ENCODE assay signal across 19 cellular contexts in genomic region chr6:166411271-166411670, GRCh38. TPM values are rescaled to one million over a fixed set of nuclear protein-coding genes. Genes with fewer than 3 reads are reported as not detected.
DNase-seq lines count a peak whose midpoint lies in the region; ATAC-seq and TF ChIP-seq lines count a peak whose summit lies in the region.
"Had no signal": no experiment of that assay in that cellular context is flagged by ENCODE, and none has a peak within 500 bp of the region (broad histone marks: within the 10 kb centered on the region; RNA-seq: fewer than 3 reads in every experiment).

No MANE protein-coding gene starts in this region.

- peaks cover 7% of the 10 kb centered on the region; the same call in 1 of the 2 replicates for H3F3A ChIP-seq in GM23338 (replicated peaks; ENCODE audit: low read depth)

- no peak overlapping the region for H3K4me2 ChIP-seq in GM23338

- H3K9me3 ChIP-seq in body of pancreas: no peaks in the 10 kb centered on the region
- H3K9me3 ChIP-seq: heart left ventricle, left lung, sigmoid colon had no signal

- H3K4me1 ChIP-seq in GM23338 (ENCODE audit: insufficient read depth) (peaks cover 10% of the 10 kb centered on the region), body of pancreas (no peaks in the 10 kb centered on the region)
- H3K4me1 ChIP-seq: heart left ventricle, left lung, sigmoid colon had no signal

- H3K27me3 Mint-ChIP-seq in activated T-cell treated with anti-CD3 and anti-CD28 coated beads, Interleukin-2, amount 50 U/mL, for 72 hours (ENCODE audit: low read depth): peaks cover 4% of the 10 kb centered on the region
- peaks cover 13% of the 10 kb centered on the region for H3K27me3 Mint-ChIP-seq in GM23338 (ENCODE audit: insufficient read depth, low read depth, poor library complexity)
- no peaks in the 10 kb centered on the region for H3K27me3 Mint-ChIP-seq in activated naive CD8-positive, alpha-beta T cell treated with anti-CD3 and anti-CD28 coated beads for 36 hours
- H3K27me3 Mint-ChIP-seq in natural killer cell treated with Interleukin-12 subunit alpha and Interleukin-12 subunit beta and Interleukin-15 and Interleukin-18, amount 100 ng/mL, for 72 hours: peaks cover 22 to 25% of the 10 kb centered on the region in 2 donors

- peaks cover 58% of the 10 kb centered on the region for H3K4me1 Mint-ChIP-seq in activated T-cell treated with anti-CD3 and anti-CD28 coated beads, Interleukin-2, amount 50 U/mL, for 72 hours (ENCODE audit: low read depth)
- H3K4me1 Mint-ChIP-seq in GM23338: peaks cover 23% of the 10 kb centered on the region
- peaks cover 49% of the 10 kb centered on the region for H3K4me1 Mint-ChIP-seq in activated naive CD8-positive, alpha-beta T cell treated with anti-CD3 and anti-CD28 coated beads for 36 hours
- peaks cover 18 to 27% of the 10 kb centered on the region in 2 donors for H3K4me1 Mint-ChIP-seq in natural killer cell treated with Interleukin-12 subunit alpha and Interleukin-12 subunit beta and Interleukin-15 and Interleukin-18, amount 100 ng/mL, for 72 hours (ENCODE audit: low read depth in 2 of 2)
- H3K4me1 Mint-ChIP-seq: neural crest cell had no signal

- peak overlapping the region; percentile 55 to 66 for H3K4me3 Mint-ChIP-seq in activated T-cell treated with anti-CD3 and anti-CD28 coated beads, Interleukin-2, amount 50 U/mL, for 72 hours
- no peak overlapping the region for H3K4me3 Mint-ChIP-seq in GM23338
- H3K4me3 Mint-ChIP-seq in activated naive CD8-positive, alpha-beta T cell treated with anti-CD3 and anti-CD28 coated beads for 36 hours: peak overlapping the region; percentile 54
- no peak overlapping the region for H3K4me3 Mint-ChIP-seq in natural killer cell treated with Interleukin-12 subunit alpha and Interleukin-12 subunit beta and Interleukin-15 and Interleukin-18, amount 100 ng/mL, for 72 hours
- H3K4me3 Mint-ChIP-seq: neural crest cell had no signal

- TF ChIP-seq CTCF in GM23338 (conservative IDR thresholded peaks at IDR 0.05; ENCODE audit: low read depth in 2 of 2): no peak
- TF ChIP-seq CTCF in body of pancreas (IDR thresholded peaks at IDR 0.05): no peak

- ATAC-seq in activated T-cell treated with anti-CD3 and anti-CD28 coated beads, Interleukin-2, amount 50 U/mL, for 72 hours (replicated peaks in 1 of 2): no peak
- ATAC-seq in GM23338 (peak; percentile 18; the same call in 2 of the 3 replicates), body of pancreas (no peak)
- ATAC-seq in natural killer cell treated with Interleukin-12 subunit alpha and Interleukin-12 subunit beta and Interleukin-15 and Interleukin-18, amount 100 ng/mL, for 72 hours: no peak
- ATAC-seq: heart left ventricle, left lung had no signal

- no peak overlapping the region for H3K27ac Mint-ChIP-seq in activated T-cell treated with anti-CD3 and anti-CD28 coated beads, Interleukin-2, amount 50 U/mL, for 72 hours
- no peak overlapping the region for H3K27ac Mint-ChIP-seq in GM23338
- peak overlapping the region; percentile 39 for H3K27ac Mint-ChIP-seq in activated naive CD8-positive, alpha-beta T cell treated with anti-CD3 and anti-CD28 coated beads for 36 hours
- H3K27ac Mint-ChIP-seq in natural killer cell treated with Interleukin-12 subunit alpha and Interleukin-12 subunit beta and Interleukin-15 and Interleukin-18, amount 100 ng/mL, for 72 hours: no peak overlapping the region

- 0 out of 2 replicates have a peak, but pooled peaks cover 8% of the 10 kb centered on the region for H3K9me2 ChIP-seq in GM23338 (ENCODE audit: insufficient read depth)

- no peak for DNase-seq in activated T-cell treated with anti-CD3 and anti-CD28 coated beads, Interleukin-2, amount 50 U/mL, for 72 hours
- DNase-seq in activated T-cell treated with anti-CD3 and anti-CD28 coated beads, Interleukin-2, amount 50 U/mL, for 48 hours: no peak
- DNase-seq in GM23338 (ENCODE audit: low spot score) (no peak), NCI-H510A treated with DMSO at 0.1 percent for 48 hours (lab: John Stamatoyannopoulos, UW) (no peak), body of pancreas (no peak)
- DNase-seq in activated naive CD8-positive, alpha-beta T cell treated with anti-CD3 and anti-CD28 coated beads for 36 hours: no peak
- peak; percentile 45 for DNase-seq in natural killer cell treated with Interleukin-12 subunit alpha and Interleukin-12 subunit beta and Interleukin-15 and Interleukin-18, amount 100 ng/mL, for 72 hours (ENCODE audit: low spot score)
- DNase-seq: aorta; caudate nucleus; heart left ventricle; left lung; NCI-H2107; NCI-H446 treated with DMSO at 0.1 percent for 48 hours; SIG-M5; sigmoid colon; stimulated activated CD8-positive, alpha-beta memory T cell treated with anti-CD3 and anti-CD28 coated beads, Interleukin-4, amount 100 ng/mL, for 48 hours had no signal

- TF ChIP-seq POLR2A in body of pancreas (IDR thresholded peaks at IDR 0.05): no peak

- H3K27me3 ChIP-seq in GM23338 (ENCODE audit: insufficient read depth): no peaks in the 10 kb centered on the region
- no peaks in the 10 kb centered on the region for H3K27me3 ChIP-seq in body of pancreas
- H3K27me3 ChIP-seq: BLaER1 treated with 17β-estradiol and CSF1 and Interleukin-3, amounts not matched to agents 10 nM and 100 nM; heart left ventricle; left lung; sigmoid colon had no signal

- 89 to 91% methylated on average over 8 to 14 of the region's 15 CpGs for WGBS in body of pancreas, 2 donors

- H3K4me3 ChIP-seq in GM23338: no peak overlapping the region
- H3K4me3 ChIP-seq in body of pancreas: no peak overlapping the region
- H3K4me3 ChIP-seq: BLaER1 treated with 17β-estradiol and CSF1 and Interleukin-3, amounts not matched to agents 10 nM and 100 nM; heart left ventricle; left lung; sigmoid colon had no signal

- no peaks in the 10 kb centered on the region for H3K79me2 ChIP-seq in GM23338 (replicated peaks; ENCODE audit: insufficient read depth)

- H3K36me3 ChIP-seq in GM23338 (ENCODE audit: insufficient read depth): no peaks in the 10 kb centered on the region
- peaks cover 0 to 9% of the 10 kb centered on the region in 2 donors for H3K36me3 ChIP-seq in body of pancreas (replicated peaks in 1 of 2; ENCODE audit: insufficient read depth in 1 of 2, low read depth in 2 of 2)

- H4K20me1 ChIP-seq in GM23338 (replicated peaks; ENCODE audit: insufficient read depth): no peaks in the 10 kb centered on the region; the same call in 1 of the 2 replicates
- H4K20me1 ChIP-seq: BLaER1 treated with 17β-estradiol and CSF1 and Interleukin-3, amounts not matched to agents 10 nM and 100 nM had no signal

- H2AFZ ChIP-seq in GM23338: no peak overlapping the region

- H3K36me3 Mint-ChIP-seq in activated T-cell treated with anti-CD3 and anti-CD28 coated beads, Interleukin-2, amount 50 U/mL, for 72 hours (ENCODE audit: insufficient read depth in 2 of 2): peaks cover 11 to 14% of the 10 kb centered on the region in 2 donors
- peaks cover 26% of the 10 kb centered on the region for H3K36me3 Mint-ChIP-seq in GM23338 (ENCODE audit: low read depth)
- H3K36me3 Mint-ChIP-seq in activated naive CD8-positive, alpha-beta T cell treated with anti-CD3 and anti-CD28 coated beads for 36 hours: peaks cover 10% of the 10 kb centered on the region
- H3K36me3 Mint-ChIP-seq in natural killer cell treated with Interleukin-12 subunit alpha and Interleukin-12 subunit beta and Interleukin-15 and Interleukin-18, amount 100 ng/mL, for 72 hours: peaks cover 8% of the 10 kb centered on the region

- H3K27ac ChIP-seq in GM23338 (ENCODE audit: low read depth) (no peak overlapping the region), body of pancreas (no peak overlapping the region)
- H3K27ac ChIP-seq: BLaER1 treated with 17β-estradiol and CSF1 and Interleukin-3, amounts not matched to agents 10 nM and 100 nM; epithelial cell of prostate; left lung; sigmoid colon had no signal

- H3K9me3 Mint-ChIP-seq in activated T-cell treated with anti-CD3 and anti-CD28 coated beads, Interleukin-2, amount 50 U/mL, for 72 hours: peaks cover 7 to 10% of the 10 kb centered on the region in 2 donors
- peaks cover 3% of the 10 kb centered on the region; the same call in 1 of the 3 replicates for H3K9me3 Mint-ChIP-seq in GM23338
- H3K9me3 Mint-ChIP-seq in activated naive CD8-positive, alpha-beta T cell treated with anti-CD3 and anti-CD28 coated beads for 36 hours: peaks cover 7% of the 10 kb centered on the region
- H3K9me3 Mint-ChIP-seq in natural killer cell treated with Interleukin-12 subunit alpha and Interleukin-12 subunit beta and Interleukin-15 and Interleukin-18, amount 100 ng/mL, for 72 hours: peaks cover 8% of the 10 kb centered on the region

- intact Hi-C loops in body of pancreas (cut with DNase I): no loop called here

TF ChIP-seq in GM23338, 12 proteins besides CTCF, POLR2A, EP300 and RAD21 (continues in another document):
- TF ChIP-seq ETS1 (IDR thresholded peaks at IDR 0.05) (no peak), JUNB (IDR thresholded peaks at IDR 0.05; ENCODE audit: unreplicated experiment) (no peak)

RNA-seq across cellular contexts. Expression of gene MPC1, which starts 28.5 kb away (rescaled TPM):
- 10 to 100 TPM; 23.6 to 26.8 TPM for total RNA-seq in activated T-cell treated with anti-CD3 and anti-CD28 coated beads, Interleukin-2, amount 50 U/mL, for 72 hours
- 15.5 and 23.4 TPM in 2 replicates for total RNA-seq in GM23338 (2014; rRNA removed; shearing (Covaris generic))
- polyA plus RNA-seq in GM23338 (2016; fragmentation: Nextera tagmentation; extraction: Ambion mirVana): 39.4 and 41.9 TPM in 2 replicates
- 10 to 100 TPM; 22.2 to 25.2 TPM for total RNA-seq in activated naive CD8-positive, alpha-beta T cell treated with anti-CD3 and anti-CD28 coated beads for 36 hours
- total RNA-seq in natural killer cell treated with Interleukin-12 subunit alpha and Interleukin-12 subunit beta and Interleukin-15 and Interleukin-18, amount 100 ng/mL, for 72 hours: 10 to 100 TPM; 11.5 to 30.4 TPM
- total RNA-seq in body of pancreas: 10 to 100 TPM; 20.8 to 25.4 TPM

Comparison
In these comparisons a context has a peak if more than half of its experiments do, and no peak if none do; other contexts are left out.
1. H3K4me3 Mint-ChIP-seq: peak in activated T-cell treated with anti-CD3 and anti-CD28 coated beads, Interleukin-2, amount 50 U/mL, for 72 hours (2 of 2) and activated naive CD8-positive, alpha-beta T cell treated with anti-CD3 and anti-CD28 coated beads for 36 hours (single experiment); none in GM23338 (single experiment) and natural killer cell treated with Interleukin-12 subunit alpha and Interleukin-12 subunit beta and Interleukin-15 and Interleukin-18, amount 100 ng/mL, for 72 hours (single experiment).